Comparison of ENCODE assay signal across 13 cellular contexts in the genomic region with DNA sequence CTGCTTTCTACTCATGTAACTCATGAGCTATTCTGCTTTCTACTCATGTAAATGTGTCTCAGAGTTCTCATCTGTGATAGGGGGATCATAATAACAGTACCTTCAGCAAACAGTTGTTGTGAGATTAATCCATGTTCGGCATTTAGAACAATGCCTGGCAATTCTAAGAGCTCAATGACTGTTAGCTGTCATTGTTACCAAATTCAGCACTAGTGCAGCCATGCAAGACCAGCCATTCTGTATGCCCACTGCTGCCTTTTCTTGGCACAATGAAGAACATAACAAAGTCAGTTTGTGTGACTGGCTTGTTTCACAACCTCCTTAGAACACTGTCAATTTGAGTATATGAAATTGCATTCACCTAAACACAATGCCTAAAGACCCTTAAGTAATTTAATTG.
DNase-seq lines count a peak whose midpoint lies in the region; ATAC-seq and TF ChIP-seq lines count a peak whose summit lies in the region.
"Had no signal": no experiment of that assay in that cellular context is flagged by ENCODE, and none has a peak within 500 bp of the region (broad histone marks: within the 10 kb centered on the region; RNA-seq: fewer than 3 reads in every experiment).

No MANE protein-coding gene starts in this region.

- H3K4me3 ChIP-seq in epithelial cell of proximal tubule (ENCODE audit: low read depth, low read length): no peak overlapping the region
- H3K4me3 ChIP-seq: Peyer's patch had no signal

- no peak for TF ChIP-seq RAD21 in Ishikawa (IDR thresholded peaks at IDR 0.05; ENCODE audit: low read depth)

- no peak for TF ChIP-seq EP300 in Ishikawa (IDR thresholded peaks at IDR 0.05; ENCODE audit: borderline replicate concordance)

- DNase-seq in Ammon's horn (ENCODE audit: low spot score) (peak; percentile 46), epithelial cell of proximal tubule (ENCODE audit: low read depth) (peak; percentile 35), pons (ENCODE audit: low spot score) (peak; percentile 50), SIG-M5 (lab: John Stamatoyannopoulos, UW) (no peak), foreskin keratinocyte (no peak), dedifferentiated amniotic fluid mesenchymal stem cell (ENCODE audit: extremely low spot score) (no peak)
- DNase-seq in activated CD8-positive, alpha-beta memory T cell treated with anti-CD3 and anti-CD28 coated beads, Interleukin-2, amount 50 U/mL, for 4 hours: no peak
- DNase-seq: DMS53, H9, NCI-H526 treated with DMSO at 0.1 percent for 48 hours, Peyer's patch, SHP77 had no signal

- TF ChIP-seq CTCF in epithelial cell of proximal tubule (conservative IDR thresholded peaks at IDR 0.05; ENCODE audit: low read depth, low read length): no peak
- TF ChIP-seq CTCF in foreskin keratinocyte (conservative IDR thresholded peaks at IDR 0.05): no peak

- ATAC-seq in foreskin keratinocyte: no peak

- no peak overlapping the region for H3K27ac ChIP-seq in foreskin keratinocyte
- H3K27ac ChIP-seq: Peyer's patch had no signal

- no peaks in the 10 kb centered on the region for H3K4me1 ChIP-seq in foreskin keratinocyte
- H3K4me1 ChIP-seq: Peyer's patch had no signal

- no peaks in the 10 kb centered on the region for H3K27me3 ChIP-seq in foreskin keratinocyte
- H3K27me3 ChIP-seq: Peyer's patch had no signal

TF ChIP-seq in Ishikawa, 13 proteins besides CTCF, POLR2A, EP300 and RAD21:
- TF ChIP-seq CEBPB (IDR thresholded peaks at IDR 0.05): peak; percentile 30; the same call in 1 of the 2 replicates
- TF ChIP-seq USF1 (IDR thresholded peaks at IDR 0.05): no peak

Comparison
In these comparisons a context has a peak if more than half of its experiments do, and no peak if none do; other contexts are left out.
1. DNase-seq: peak in Ammon's horn (single experiment), epithelial cell of proximal tubule (single experiment) and pons (single experiment); none in activated CD8-positive, alpha-beta memory T cell treated with anti-CD3 and anti-CD28 coated beads, Interleukin-2, amount 50 U/mL, for 4 hours (single experiment), SIG-M5 (single experiment), foreskin keratinocyte (0 of 2) and dedifferentiated amniotic fluid mesenchymal stem cell (single experiment).